In genomic region chr10:11794566-11794965, GRCh38 we compare ENCODE assay signal across 17 cellular contexts. TPM values are rescaled to one million over a fixed set of nuclear protein-coding genes. Genes with fewer than 3 reads are reported as not detected.
"Had no signal": no experiment of that assay in that cellular context is flagged by ENCODE, and none has a peak within 500 bp of the region (broad histone marks: within the 10 kb centered on the region; RNA-seq: fewer than 3 reads in every experiment).

No MANE protein-coding gene starts in this region.

- H3K9me3 Mint-ChIP-seq: activated naive CD4-positive, alpha-beta T cell treated with anti-CD3 and anti-CD28 coated beads, Interleukin-2, amount 50 U/mL, for 24 hours had no signal

- H3K27ac ChIP-seq: body of pancreas, gastroesophageal sphincter, psoas muscle, upper lobe of left lung had no signal

- H3K4me3 ChIP-seq: body of pancreas, gastroesophageal sphincter, psoas muscle, upper lobe of left lung had no signal

- H3K36me3 Mint-ChIP-seq: activated naive CD4-positive, alpha-beta T cell treated with anti-CD3 and anti-CD28 coated beads, Interleukin-2, amount 50 U/mL, for 24 hours had no signal

- H3K27me3 Mint-ChIP-seq: activated naive CD4-positive, alpha-beta T cell treated with anti-CD3 and anti-CD28 coated beads, Interleukin-2, amount 50 U/mL, for 24 hours had no signal

- ATAC-seq: body of pancreas, gastroesophageal sphincter, left colon, psoas muscle, WTC11 had no signal

- DNase-seq: activated CD4-positive, alpha-beta T cell treated with anti-CD3 and anti-CD28 coated beads, Interleukin-2, amount 50 U/mL, for 1 hour; activated effector memory CD4-positive, alpha-beta T cell treated with Interleukin-2 at 50 U/mL for 16 hours; activated T-cell treated with anti-CD3 and anti-CD28 coated beads, Interleukin-2, amount 50 U/mL, for 1 hour; body of pancreas; central memory CD4-positive, alpha-beta T cell; cortex of kidney; effector CD8-positive, alpha-beta T cell; left colon; nephron progenitor cell; psoas muscle; stimulated activated CD4-positive, alpha-beta T cell treated with anti-CD3 and anti-CD28 coated beads, Interleukin-2, amount 100 ng/mL, for 48 hours; stimulated activated naive CD4-positive, alpha-beta T cell treated with Interleukin-2 at 50 U/mL for 16 hours had no signal

- H3K27ac Mint-ChIP-seq: activated naive CD4-positive, alpha-beta T cell treated with anti-CD3 and anti-CD28 coated beads, Interleukin-2, amount 50 U/mL, for 24 hours; nephron progenitor cell; WTC11 had no signal

- H3K4me1 ChIP-seq: body of pancreas, gastroesophageal sphincter, psoas muscle, upper lobe of left lung had no signal

- H3K4me3 Mint-ChIP-seq: activated naive CD4-positive, alpha-beta T cell treated with anti-CD3 and anti-CD28 coated beads, Interleukin-2, amount 50 U/mL, for 24 hours; nephron progenitor cell; WTC11 had no signal

- H3K9me3 ChIP-seq: body of pancreas, gastroesophageal sphincter, psoas muscle, upper lobe of left lung had no signal

- H3K27me3 ChIP-seq: body of pancreas, gastroesophageal sphincter, upper lobe of left lung had no signal

- H3K36me3 ChIP-seq: gastroesophageal sphincter, upper lobe of left lung had no signal

RNA-seq across cellular contexts. Expression of gene PROSER2, which starts 28.6 kb away (rescaled TPM):
- total RNA-seq: T-helper 1 cell treated with Interleukin-12 subunit alpha and Interleukin-12 subunit beta and Interleukin-4 antibody, amounts not matched to agents 30 ng/mL and 1 ng/mL, for 36 hours had no signal
